Comparison of ENCODE assay signal across 1 cellular context in genomic region chr5:175478384-175479124, GRCh38.
A peak's percentile ranks its signal among the peaks of the same experiment; 100 is the strongest.
TF ChIP-seq lines count a peak whose summit lies in the region.

Gene SFXN1 (plus strand): TSS chr5:175478560. CDS start chr5:175492104, 13,544 bp downstream.

TF ChIP-seq in HepG2, 621 proteins besides CTCF, POLR2A, EP300 and RAD21 (continued from another document and continues in another):
- TF ChIP-seq IKZF5 (CRISPR knock-in tag; IDR thresholded peaks at IDR 0.05) = no peak
- TF ChIP-seq ZFY (CRISPR knock-in tag; IDR thresholded peaks at IDR 0.05) = peak; percentile 85
- TF ChIP-seq ZBTB38 (CRISPR knock-in tag; IDR thresholded peaks at IDR 0.05) = no peak; the same call in 1 of the 2 replicates
- TF ChIP-seq ZBTB26 (CRISPR knock-in tag; IDR thresholded peaks at IDR 0.05; ENCODE audit: borderline replicate concordance) = 0 out of 2 replicates have a peak, but pooled peaks have one; percentile 18
- TF ChIP-seq ZNF142 (CRISPR knock-in tag; IDR thresholded peaks at IDR 0.05) = 0 out of 2 replicates have a peak, but pooled peaks have one; percentile 62
- TF ChIP-seq HIVEP1 (CRISPR knock-in tag; IDR thresholded peaks at IDR 0.05) = no peak
- no peak for TF ChIP-seq EHMT2 (IDR thresholded peaks at IDR 0.05; ENCODE audit: borderline replicate concordance, low read depth, low read length)
- peak; percentile 62; the same call in 1 of the 2 replicates for TF ChIP-seq DMAP1 (CRISPR knock-in tag; IDR thresholded peaks at IDR 0.05)
- no peak for TF ChIP-seq ZNF75D (CRISPR knock-in tag; IDR thresholded peaks at IDR 0.05; ENCODE audit: borderline replicate concordance)
- peak in 1 of 2 experiments; percentile 13; a peak in 1 of 4 replicates for TF ChIP-seq REST (IDR thresholded peaks at IDR 0.05; ENCODE audit: borderline replicate concordance in 1 of 2, low read depth in 1 of 2, low read length in 2 of 2)
- no peak for TF ChIP-seq LCORL (IDR thresholded peaks at IDR 0.05)
- 0 out of 2 replicates have a peak, but pooled peaks have one; percentile 40 for TF ChIP-seq LCORL (CRISPR knock-in tag; IDR thresholded peaks at IDR 0.05)
- TF ChIP-seq TAF1 (CRISPR knock-in tag; IDR thresholded peaks at IDR 0.05) = peak; percentile 83
- TF ChIP-seq NRL (CRISPR knock-in tag; IDR thresholded peaks at IDR 0.05; ENCODE audit: borderline replicate concordance) = peak; percentile 91
- no peak for TF ChIP-seq ZNF30 (CRISPR knock-in tag; IDR thresholded peaks at IDR 0.05)
- TF ChIP-seq KDM5A (IDR thresholded peaks at IDR 0.05; ENCODE audit: borderline replicate concordance, low read length) = peak; percentile 76
- peak; percentile 0; the same call in 1 of the 2 replicates for TF ChIP-seq ARNTL (CRISPR knock-in tag; IDR thresholded peaks at IDR 0.05)
- TF ChIP-seq ZNF160 (CRISPR knock-in tag; IDR thresholded peaks at IDR 0.05) = peak; percentile 35; the same call in 1 of the 2 replicates
- no peak for TF ChIP-seq SNAPC4 (CRISPR knock-in tag; IDR thresholded peaks at IDR 0.05)
- TF ChIP-seq MTERF4 (CRISPR knock-in tag; IDR thresholded peaks at IDR 0.05) = peak; percentile 84; the same call in 1 of the 2 replicates
- TF ChIP-seq TEAD3 (CRISPR knock-in tag; optimal IDR thresholded peaks at IDR 0.05; ENCODE audit: borderline replicate concordance) = peak; percentile 29
- TF ChIP-seq KDM5B (CRISPR knock-in tag; IDR thresholded peaks at IDR 0.05; ENCODE audit: borderline replicate concordance) = peak; percentile 34; the same call in 1 of the 2 replicates
- peak; percentile 18; the same call in 1 of the 2 replicates for TF ChIP-seq ZNF558 (CRISPR knock-in tag; IDR thresholded peaks at IDR 0.05; ENCODE audit: borderline replicate concordance)
- 0 out of 2 replicates have a peak, but pooled peaks have one; percentile 52 for TF ChIP-seq ZNF616 (CRISPR knock-in tag; IDR thresholded peaks at IDR 0.05; ENCODE audit: low read depth)
- TF ChIP-seq RBAK (CRISPR knock-in tag; IDR thresholded peaks at IDR 0.05) = no peak
- 0 out of 2 replicates have a peak, but pooled peaks have one; percentile 64 for TF ChIP-seq ZNF280B (CRISPR knock-in tag; IDR thresholded peaks at IDR 0.05; ENCODE audit: borderline replicate concordance)
- peak; percentile 85 for TF ChIP-seq GABPB1 (CRISPR knock-in tag; IDR thresholded peaks at IDR 0.05)
- TF ChIP-seq ZNF264 (CRISPR knock-in tag; IDR thresholded peaks at IDR 0.05) = peak; percentile 27; the same call in 1 of the 2 replicates
- peak; percentile 48; the same call in 1 of the 2 replicates for TF ChIP-seq ZNF451 (CRISPR knock-in tag; IDR thresholded peaks at IDR 0.05)
- TF ChIP-seq TAF15 (IDR thresholded peaks at IDR 0.05; ENCODE audit: low read depth, low read length, poor library complexity, severe bottlenecking) = peak; percentile 62
- TF ChIP-seq SAP130 (CRISPR knock-in tag; IDR thresholded peaks at IDR 0.05; ENCODE audit: low read depth) = peak; percentile 7
- TF ChIP-seq ATF3 (CRISPR knock-in tag; IDR thresholded peaks at IDR 0.05) = 0 out of 2 replicates have a peak, but pooled peaks have one; percentile 3
- TF ChIP-seq TRAFD1 (CRISPR knock-in tag; IDR thresholded peaks at IDR 0.05; ENCODE audit: borderline replicate concordance) = no peak
- TF ChIP-seq ZNF746 (CRISPR knock-in tag; IDR thresholded peaks at IDR 0.05) = 0 out of 2 replicates have a peak, but pooled peaks have one; percentile 46
- TF ChIP-seq NFATC3 (CRISPR knock-in tag; IDR thresholded peaks at IDR 0.05) = no peak
